Comparison of ENCODE assay signal across 23 cellular contexts in the genomic region with DNA sequence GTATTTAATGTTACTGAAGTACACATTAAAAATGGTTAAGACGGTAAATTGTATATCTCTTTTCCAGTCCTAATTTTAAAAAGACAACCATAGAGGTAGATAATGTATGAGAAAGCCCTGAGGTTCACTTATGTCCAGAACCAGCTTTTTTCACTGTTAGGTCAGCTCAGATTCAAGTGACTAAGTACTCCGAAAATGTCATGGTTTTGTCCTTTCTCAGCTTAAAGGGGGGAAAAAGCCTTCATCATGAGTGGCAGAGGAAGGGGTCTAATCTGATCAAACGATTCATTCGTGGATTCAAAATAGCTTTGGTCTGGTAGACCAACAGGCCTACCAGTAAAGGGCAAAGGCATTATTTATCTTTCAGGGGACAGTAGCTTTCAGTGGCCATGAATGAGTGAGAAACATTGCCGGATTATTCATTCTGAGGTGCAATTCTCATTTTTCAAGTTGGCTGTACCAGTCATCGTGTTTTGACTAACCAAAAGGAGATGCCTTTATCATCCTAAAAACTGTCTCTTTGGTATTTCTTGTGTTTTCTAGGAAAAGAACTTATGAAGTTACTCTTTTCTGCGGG.
"Had no signal": no experiment of that assay in that cellular context is flagged by ENCODE, and none has a peak within 500 bp of the region (broad histone marks: within the 10 kb centered on the region; RNA-seq: fewer than 3 reads in every experiment).

No MANE protein-coding gene starts in this region.

- H3K4me3 ChIP-seq: body of pancreas, esophagus squamous epithelium, left ventricle myocardium inferior, mucosa of descending colon, stomach, thyroid gland, upper lobe of right lung had no signal

- DNase-seq: activated CD4-positive, alpha-beta T cell treated with anti-CD3 and anti-CD28 coated beads for 4 hours; activated CD4-positive, alpha-beta T cell treated with anti-CD3 and anti-CD28 coated beads, Interleukin-2, amount 50 U/mL, for 4 hours; activated gamma-delta T cell; activated naive CD4-positive, alpha-beta T cell treated with anti-CD3 and anti-CD28 coated beads, Interleukin-2, amount 10 ng/mL, durations not matched to agents 7 days and 5 days; activated naive CD8-positive, alpha-beta T cell treated with anti-CD3 and anti-CD28 coated beads, Interleukin-2, amount 50 U/mL, for 24 hours; activated T-cell treated with anti-CD3 and anti-CD28 coated beads for 4 hours; body of pancreas; effector CD8-positive, alpha-beta T cell; esophagus squamous epithelium; islet precursor cell; left ventricle myocardium inferior; mucosa of descending colon; posterior cingulate gyrus; right cardiac atrium; stimulated activated CD4-positive, alpha-beta T cell treated with anti-CD3 and anti-CD28 coated beads, Interleukin-4, amount 100 ng/mL, for 4 hours; stimulated activated CD8-positive, alpha-beta memory T cell treated with anti-CD3 and anti-CD28 coated beads, Interleukin-4, amount 100 ng/mL, for 48 hours; stimulated activated naive B cell treated with anti-CD40 and anti-IgM and Interleukin-4, amounts not matched to agents 10 μg/mL and 1 μg/mL and 100 μg/mL, for 72 hours; stomach; T-helper 1 cell; thyroid gland; upper lobe of right lung had no signal

- H3K9me3 ChIP-seq: body of pancreas, esophagus squamous epithelium, left ventricle myocardium inferior, mucosa of descending colon, stomach, thyroid gland, upper lobe of right lung had no signal

- H3K4me1 ChIP-seq: body of pancreas, esophagus squamous epithelium, left ventricle myocardium inferior, stomach, thyroid gland, upper lobe of right lung had no signal

- H3K27me3 ChIP-seq: body of pancreas, esophagus squamous epithelium, stomach, thyroid gland, upper lobe of right lung had no signal

- H3K36me3 ChIP-seq: esophagus squamous epithelium, left ventricle myocardium inferior, stomach, thyroid gland, upper lobe of right lung had no signal

- ATAC-seq: activated naive CD8-positive, alpha-beta T cell treated with anti-CD3 and anti-CD28 coated beads, Interleukin-2, amount 50 U/mL, for 24 hours; body of pancreas; mucosa of descending colon; natural killer cell treated with Interleukin-12 subunit alpha and Interleukin-12 subunit beta and Interleukin-15 and Interleukin-18, amount 100 ng/mL, for 72 hours; right cardiac atrium; stimulated activated naive B cell treated with anti-CD40 and anti-IgM and Interleukin-4, amounts not matched to agents 10 μg/mL and 1 μg/mL and 100 μg/mL, for 72 hours; upper lobe of right lung had no signal

- H3K27ac ChIP-seq: body of pancreas, epithelial cell of prostate, esophagus squamous epithelium, left ventricle myocardium inferior, stomach, thyroid gland, upper lobe of right lung had no signal
